In the genomic region with DNA sequence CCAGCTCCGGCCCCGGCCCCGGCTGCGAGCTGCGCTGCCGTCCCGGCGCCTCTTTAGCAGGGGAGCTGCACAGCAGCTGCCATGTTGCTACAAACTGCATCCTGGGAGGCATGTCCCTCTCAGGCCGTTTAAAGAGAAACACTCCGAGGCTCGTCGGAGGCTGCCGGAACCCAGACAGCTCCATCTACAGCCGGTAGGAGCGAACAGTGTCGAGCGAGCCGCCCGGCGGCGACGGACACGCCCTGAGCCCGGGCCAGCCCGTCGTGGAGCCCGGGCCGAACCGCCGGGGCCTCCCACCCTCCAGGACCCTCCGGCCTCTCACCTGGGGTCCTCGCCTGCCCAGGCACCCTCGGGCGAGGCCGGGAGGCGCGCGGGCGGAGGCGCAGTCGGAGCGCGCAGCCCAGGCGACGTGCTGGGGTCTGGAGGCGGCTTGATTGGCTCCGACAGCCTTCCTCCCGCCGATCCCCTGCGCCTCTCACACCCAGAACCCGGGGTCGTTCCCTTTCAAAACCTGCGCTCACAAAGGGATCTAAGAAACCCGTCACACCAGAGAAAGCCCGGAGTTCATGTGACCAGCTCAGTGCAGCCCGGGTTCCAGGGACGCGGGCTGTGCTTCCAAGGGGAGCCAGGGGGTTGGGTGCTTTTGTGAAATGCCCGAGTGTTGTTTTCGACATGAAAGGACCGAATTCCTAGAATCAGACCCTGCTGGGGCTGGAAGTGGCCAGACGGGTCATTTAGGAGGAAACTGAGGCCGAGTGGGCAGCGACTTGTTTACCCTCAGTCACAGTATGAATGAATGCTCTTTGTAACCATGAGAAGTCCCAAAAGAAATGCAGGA, we compare ENCODE assay signal across 8 cellular contexts. TPM values are rescaled to one million over a fixed set of nuclear protein-coding genes. Genes with fewer than 3 reads are reported as not detected.
DNase-seq lines count a peak whose midpoint lies in the region; ATAC-seq, FAIRE-seq and TF ChIP-seq lines count a peak whose summit lies in the region.

A gene (minus strand): TSS at position 570 of the 838 bp plus-strand sequence. CDS start 5,040 bp downstream, outside the sequence.

- TF ChIP-seq POLR2A in GM18951 (IDR thresholded peaks at IDR 0.05; ENCODE audit: extremely low read depth, insufficient read depth, insufficient read length) (peak; percentile 63), HepG2 (IDR thresholded peaks at IDR 0.05; ENCODE audit: insufficient read depth in 1 of 2, low read depth in 2 of 2, low read length in 2 of 2) (peak; percentile 47 to 81)

- peak within 1 kb of the TSS; percentile 80 for H2AFZ ChIP-seq in HepG2 (ENCODE audit: low read length)

- in situ Hi-C loops in GM18951 (cut with MboI; ENCODE audit: low sequenced_read_pairs, unreplicated experiment) (no loop called here), HepG2 (cut with HindIII; ENCODE audit: extremely low pct_ligation_motif_present, low pct_unique_long_range_greater_than_20kb) (no loop called here)

- peaks cover 2 to 11% of the 10 kb centered on the region in 2 experiments; a peak in 3 of 5 replicates for H3K36me3 ChIP-seq in HepG2 (replicated peaks in 1 of 2; ENCODE audit: control insufficient read depth in 1 of 2, insufficient read depth in 2 of 2, low read length in 2 of 2)

- DNase-seq in Ammon's horn (ENCODE audit: low spot score) (peak; percentile 90), NCI-H446 (lab: John Stamatoyannopoulos, UW) (peak; percentile 68 to 74), dedifferentiated amniotic fluid mesenchymal stem cell (ENCODE audit: extremely low spot score) (peak; percentile 87), HepG2 (ENCODE audit: low spot score) (peak; percentile 75)
- DNase-seq in activated CD4-positive, alpha-beta T cell treated with anti-CD3 and anti-CD28 coated beads for 48 hours: peak; percentile 87
- DNase-seq in stimulated activated CD4-positive, alpha-beta T cell treated with anti-CD3 and anti-CD28 coated beads, Interleukin-4, amount 100 ng/mL, for 1 hour: peak; percentile 81

- no peak for FAIRE-seq in HepG2 (lab: Jason Lieb, UNC)

- intact Hi-C loops in HepG2 (cut with micrococcal nuclease; ENCODE audit: unreplicated experiment): loop anchor here (1.0 kb wide), 1 partner anchor 37 kb away; a partner anchor contains a TSS

- peak; percentile 70 for TF ChIP-seq CTCF in HepG2 (CRISPR knock-in tag; IDR thresholded peaks at IDR 0.05)

- peaks cover 12% of the 10 kb centered on the region for H3K79me2 ChIP-seq in HepG2 (ENCODE audit: insufficient read depth, low read length)

- WGBS in HepG2 (ENCODE audit: low lambda C conversion rate): under 1% methylated on average over 19 of the region's 64 CpGs

- ATAC-seq in HG03175 (IDR thresholded peaks at IDR 0.05; ENCODE audit: unreplicated experiment) (peak; percentile 96), HepG2 (peak; percentile 97)

- no TSS peak for BruUV-seq in HepG2 (replicated peaks; lab: Mats Ljungman, UMichigan)

- H3K27me3 ChIP-seq in HepG2 (ENCODE audit: control insufficient read depth in 1 of 2, insufficient read depth in 2 of 2, low read length in 2 of 2): no peaks in the 10 kb centered on the region

- H3K4me2 ChIP-seq in HepG2 (ENCODE audit: low read depth, low read length): peak within 1 kb of the TSS; percentile 85

- peak within 1 kb of the TSS; percentile 83 for H3K4me3 ChIP-seq in HepG2 (replicated peaks in 1 of 3; ENCODE audit: insufficient read depth in 1 of 3, low read depth in 2 of 3, low read length in 3 of 3)

- no peaks in the 10 kb centered on the region; the same call in 1 of the 2 replicates for H4K20me1 ChIP-seq in HepG2 (ENCODE audit: insufficient read depth, low read length)

- POLR2A ChIA-PET in HepG2 (lab: Yijun Ruan, JAX): interaction anchor here (1.0 to 2.0 kb wide), 3 partner anchors 36 to 199 kb away, joined by 4 to 16 read pairs (median 9); a partner anchor contains a TSS

- no peaks in the 10 kb centered on the region for H3K9me3 ChIP-seq in HepG2 (ENCODE audit: low read length)

- CTCF ChIA-PET in HepG2 (lab: Yijun Ruan, JAX; ENCODE audit: low intra/inter-chr PET ratio, low total read pairs): interaction anchor here (2.0 kb wide), 1 partner anchor 37 kb away, joined by 8 read pairs; a partner anchor contains a TSS

- H3K4me1 ChIP-seq in HepG2 (ENCODE audit: insufficient read depth, low read length): peaks cover 12% of the 10 kb centered on the region

- TF ChIP-seq EP300 in HepG2 (IDR thresholded peaks at IDR 0.05; ENCODE audit: low read depth in 2 of 2, low read length in 2 of 2) (peak in 1 of 2 experiments; percentile 19; a peak in 1 of 4 replicates), HepG2 (CRISPR knock-in tag; IDR thresholded peaks at IDR 0.05; ENCODE audit: borderline replicate concordance) (no peak)

- H3K27ac ChIP-seq in HepG2 (ENCODE audit: extremely low read length, insufficient read depth, low read length): peak within 1 kb of the TSS; percentile 65

- peak within 1 kb of the TSS; percentile 78 for H3K9ac ChIP-seq in HepG2 (ENCODE audit: insufficient read depth, low read depth, low read length)

- peak; percentile 65 for TF ChIP-seq RAD21 in HepG2 (CRISPR knock-in tag; IDR thresholded peaks at IDR 0.05)

TF ChIP-seq in HepG2, 621 proteins besides CTCF, POLR2A, EP300 and RAD21 (continues in another document):
- TF ChIP-seq ZNF761 (CRISPR knock-in tag; conservative IDR thresholded peaks at IDR 0.05) (peak; percentile 71; the same call in 1 of the 2 replicates), SMAD1 (CRISPR knock-in tag; IDR thresholded peaks at IDR 0.05; ENCODE audit: borderline replicate concordance, low read depth) (no peak), YY1 (IDR thresholded peaks at IDR 0.05; ENCODE audit: insufficient read depth, insufficient replicate concordance, low read depth, low read length) (peak; percentile 91), ZNF343 (CRISPR knock-in tag; IDR thresholded peaks at IDR 0.05) (no peak), ZNF350 (CRISPR knock-in tag; IDR thresholded peaks at IDR 0.05; ENCODE audit: borderline replicate concordance, low read depth) (peak; percentile 34; the same call in 1 of the 2 replicates)
- TF ChIP-seq, protein P1, sequence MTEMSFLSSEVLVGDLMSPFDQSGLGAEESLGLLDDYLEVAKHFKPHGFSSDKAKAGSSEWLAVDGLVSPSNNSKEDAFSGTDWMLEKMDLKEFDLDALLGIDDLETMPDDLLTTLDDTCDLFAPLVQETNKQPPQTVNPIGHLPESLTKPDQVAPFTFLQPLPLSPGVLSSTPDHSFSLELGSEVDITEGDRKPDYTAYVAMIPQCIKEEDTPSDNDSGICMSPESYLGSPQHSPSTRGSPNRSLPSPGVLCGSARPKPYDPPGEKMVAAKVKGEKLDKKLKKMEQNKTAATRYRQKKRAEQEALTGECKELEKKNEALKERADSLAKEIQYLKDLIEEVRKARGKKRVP (CRISPR knock-in tag; IDR thresholded peaks at IDR 0.05): no peak
- TF ChIP-seq, protein P2, sequence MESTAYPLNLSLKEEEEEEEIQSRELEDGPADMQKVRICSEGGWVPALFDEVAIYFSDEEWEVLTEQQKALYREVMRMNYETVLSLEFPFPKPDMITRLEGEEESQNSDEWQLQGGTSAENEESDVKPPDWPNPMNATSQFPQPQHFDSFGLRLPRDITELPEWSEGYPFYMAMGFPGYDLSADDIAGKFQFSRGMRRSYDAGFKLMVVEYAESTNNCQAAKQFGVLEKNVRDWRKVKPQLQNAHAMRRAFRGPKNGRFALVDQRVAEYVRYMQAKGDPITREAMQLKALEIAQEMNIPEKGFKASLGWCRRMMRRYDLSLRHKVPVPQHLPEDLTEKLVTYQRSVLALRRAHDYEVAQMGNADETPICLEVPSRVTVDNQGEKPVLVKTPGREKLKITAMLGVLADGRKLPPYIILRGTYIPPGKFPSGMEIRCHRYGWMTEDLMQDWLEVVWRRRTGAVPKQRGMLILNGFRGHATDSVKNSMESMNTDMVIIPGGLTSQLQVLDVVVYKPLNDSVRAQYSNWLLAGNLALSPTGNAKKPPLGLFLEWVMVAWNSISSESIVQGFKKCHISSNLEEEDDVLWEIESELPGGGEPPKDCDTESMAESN (CRISPR knock-in tag; conservative IDR thresholded peaks at IDR 0.05): 0 out of 2 replicates have a peak, but pooled peaks have one; percentile 29
- TF ChIP-seq, protein P3, sequence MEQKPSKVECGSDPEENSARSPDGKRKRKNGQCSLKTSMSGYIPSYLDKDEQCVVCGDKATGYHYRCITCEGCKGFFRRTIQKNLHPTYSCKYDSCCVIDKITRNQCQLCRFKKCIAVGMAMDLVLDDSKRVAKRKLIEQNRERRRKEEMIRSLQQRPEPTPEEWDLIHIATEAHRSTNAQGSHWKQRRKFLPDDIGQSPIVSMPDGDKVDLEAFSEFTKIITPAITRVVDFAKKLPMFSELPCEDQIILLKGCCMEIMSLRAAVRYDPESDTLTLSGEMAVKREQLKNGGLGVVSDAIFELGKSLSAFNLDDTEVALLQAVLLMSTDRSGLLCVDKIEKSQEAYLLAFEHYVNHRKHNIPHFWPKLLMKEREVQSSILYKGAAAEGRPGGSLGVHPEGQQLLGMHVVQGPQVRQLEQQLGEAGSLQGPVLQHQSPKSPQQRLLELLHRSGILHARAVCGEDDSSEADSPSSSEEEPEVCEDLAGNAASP (CRISPR knock-in tag; IDR thresholded peaks at IDR 0.05; ENCODE audit: borderline replicate concordance): 0 out of 2 replicates have a peak, but pooled peaks have one; percentile 42

RNA-seq across cellular contexts. Expression of the gene that starts here (rescaled TPM):
- total RNA-seq in HepG2 (2016; rRNA removed; fragmentation: Illumina TruSeq; extraction: Trizol): 4.4 and 6.0 TPM in 2 replicates
- 1.1 and 1.2 TPM in 2 replicates for total RNA-seq in HepG2 (2016; cell fraction: cytosol; rRNA removed; fragmentation: Illumina TruSeq; extraction: Trizol; ENCODE audit: low read depth)
- total RNA-seq in HepG2 (2016; cell fraction: insoluble cytoplasmic fraction; rRNA removed; fragmentation: Illumina TruSeq; extraction: Trizol): 3.5 and 5.9 TPM in 2 replicates
- total RNA-seq in HepG2 (2016; cell fraction: membrane; rRNA removed; fragmentation: Illumina TruSeq; extraction: Trizol): 4.0 and 4.1 TPM in 2 replicates
- total RNA-seq in HepG2 (2016; cell fraction: nucleus; rRNA removed; fragmentation: Illumina TruSeq; extraction: Trizol): 3.7 and 3.9 TPM in 2 replicates
- polyA plus RNA-seq in HepG2 (2011; rRNA removed): 3.8 and 4.8 TPM in 2 replicates
- 3.9 and 5.3 TPM in 2 replicates for polyA plus RNA-seq in HepG2 (2011; cell fraction: cytosol; rRNA removed)
- 3.7 and 3.8 TPM in 2 replicates for polyA plus RNA-seq in HepG2 (2011; cell fraction: nucleus; rRNA removed)
- polyA plus RNA-seq in HepG2 (2012): 3.7 and 4.3 TPM in 2 replicates
- polyA plus RNA-seq in HepG2 (2016; cell fraction: cytosol; fragmentation: Illumina TruSeq; extraction: Trizol; ENCODE audit: low read depth): 0.96 and 1.2 TPM in 2 replicates
- 7.4 and 9.5 TPM in 2 replicates for polyA plus RNA-seq in HepG2 (2016; cell fraction: insoluble cytoplasmic fraction; fragmentation: Illumina TruSeq; extraction: Trizol; ENCODE audit: low read depth)
- polyA plus RNA-seq in HepG2 (2016; cell fraction: membrane; fragmentation: Illumina TruSeq; extraction: Trizol; ENCODE audit: low read depth): 3.4 and 3.5 TPM in 2 replicates
- polyA plus RNA-seq in HepG2 (2016; cell fraction: nucleus; fragmentation: Illumina TruSeq; extraction: Trizol; ENCODE audit: insufficient read depth, low read depth): 7.3 and 8.5 TPM in 2 replicates
- polyA minus RNA-seq in HepG2 (2011; rRNA and poly(A)+ RNA removed; ENCODE audit: low replicate concordance): 5.7 and 8.2 TPM in 2 replicates
- polyA minus RNA-seq in HepG2 (2011; cell fraction: cytosol; rRNA and poly(A)+ RNA removed): 5.0 and 5.4 TPM in 2 replicates
- polyA minus RNA-seq in HepG2 (2011; cell fraction: nucleus; rRNA and poly(A)+ RNA removed): 3.2 and 3.7 TPM in 2 replicates

Comparison
In these comparisons a context has a peak if more than half of its experiments do, and no peak if none do; other contexts are left out.
1. Peak in every context shown above with its lines: DNase-seq, ATAC-seq, H3K4me3 ChIP-seq and H3K27ac ChIP-seq.